Comparison of ENCODE assay signal across 9 cellular contexts in genomic region chr6:31621320-31621939, GRCh38. TPM values are rescaled to one million over a fixed set of nuclear protein-coding genes. Genes with fewer than 3 reads are reported as not detected.
DNase-seq lines count a peak whose midpoint lies in the region; ATAC-seq and TF ChIP-seq lines count a peak whose summit lies in the region.
"Had no signal": no experiment of that assay in that cellular context is flagged by ENCODE, and none has a peak within 500 bp of the region (broad histone marks: within the 10 kb centered on the region; RNA-seq: fewer than 3 reads in every experiment).

No MANE protein-coding gene starts in this region.

- no peak overlapping the region for H2BK12ac ChIP-seq in neuronal stem cell (ENCODE audit: low read length)

- H2BK15ac ChIP-seq in neuronal stem cell (ENCODE audit: low read length): peak overlapping the region; percentile 69

- H3K79me2 ChIP-seq in OCI-LY7 (ENCODE audit: insufficient read depth, low read depth, low read length): peaks cover 52% of the 10 kb centered on the region

- no CpG with 5 or more reads among the region's 15 CpGs for WGBS in neuronal stem cell (ENCODE audit: extremely low coverage in 2 of 2, insufficient read length in 2 of 2, insufficient replicate concordance in 1 of 2), 2 donors

- CTCF ChIA-PET in CD8-positive, alpha-beta T cell (lab: Charles Lee): interaction anchor here (1.2 to 2.5 kb wide), 4 partner anchors 24 to 206 kb away, joined by 3 to 18 read pairs (median 6); partner anchors contain the start of gene HSPA1B
- CTCF ChIA-PET in OCI-LY7 (lab: Charles Lee; ENCODE audit: unreplicated experiment): no interaction called here

- H4K91ac ChIP-seq in neuronal stem cell (ENCODE audit: low read depth, low read length, poor library complexity): no peak overlapping the region

- no peaks in the 10 kb centered on the region for H3K9me3 ChIP-seq in CD8-positive, alpha-beta T cell (ENCODE audit: low read length)
- no peaks in the 10 kb centered on the region for H3K9me3 ChIP-seq in OCI-LY7 (ENCODE audit: low read length)
- no peaks in the 10 kb centered on the region for H3K9me3 ChIP-seq in neuronal stem cell (replicated peaks in 1 of 2; ENCODE audit: control insufficient read depth in 2 of 2, insufficient read depth in 1 of 2, low read depth in 1 of 2, low read length in 2 of 2)

- no peaks in the 10 kb centered on the region for H3K9me3 Mint-ChIP-seq in CD8-positive, alpha-beta T cell
- H3K9me3 Mint-ChIP-seq in endothelial cell (ENCODE audit: unreplicated experiment): no peaks in the 10 kb centered on the region

- no peak overlapping the region for H2BK120ac ChIP-seq in neuronal stem cell (ENCODE audit: low read depth, low read length)

- peak overlapping the region; percentile 43 for H2AK5ac ChIP-seq in neuronal stem cell (ENCODE audit: low read depth, low read length)

- TF ChIP-seq CTCF in CD8-positive, alpha-beta T cell (IDR thresholded peaks at IDR 0.05): no peak
- TF ChIP-seq CTCF in OCI-LY7 (conservative IDR thresholded peaks at IDR 0.05; ENCODE audit: low read length) (no peak), endothelial cell (IDR thresholded peaks at IDR 0.05; ENCODE audit: unreplicated experiment) (no peak)

- peak overlapping the region; percentile 91 for H3K4me3 Mint-ChIP-seq in CD8-positive, alpha-beta T cell
- H3K4me3 Mint-ChIP-seq in endothelial cell (ENCODE audit: unreplicated experiment): peak overlapping the region; percentile 96

- peaks cover 52% of the 10 kb centered on the region for H3K36me3 Mint-ChIP-seq in CD8-positive, alpha-beta T cell
- peaks cover 28% of the 10 kb centered on the region for H3K36me3 Mint-ChIP-seq in endothelial cell (ENCODE audit: low read depth, unreplicated experiment)

- POLR2A ChIA-PET in CD8-positive, alpha-beta T cell (lab: Charles Lee): interaction anchor here (0.7 to 4.1 kb wide), 10 partner anchors 11 to 214 kb away, joined by 3 to 25 read pairs (median 4); partner anchors contain the start of genes BAG6, GPANK1 and LTB
- POLR2A ChIA-PET in OCI-LY7 (lab: Charles Lee): interaction anchor here (0.6 to 1.2 kb wide), 3 partner anchors 26 to 61 kb away, joined by 3 to 4 read pairs (median 4); no protein-coding TSS in a partner anchor

- H3K9me2 ChIP-seq in OCI-LY7 (ENCODE audit: insufficient read depth, low read length): no peaks in the 10 kb centered on the region

- intact Hi-C loops in CD8-positive, alpha-beta T cell (cut with DNase I, micrococcal nuclease): loop anchor here in 1 of 2 experiments (2.0 to 5.0 kb wide), 5 partner anchors 81 to 904 kb away; partner anchors contain the start of genes ABHD16A, MDC1 and NEU1
- intact Hi-C loops in OCI-LY7 (cut with micrococcal nuclease; ENCODE audit: unreplicated experiment): loop anchor here (2.0 to 5.0 kb wide), 2 partner anchors 166 to 209 kb away; no protein-coding TSS in a partner anchor

- no peak overlapping the region for H4K8ac ChIP-seq in neuronal stem cell (ENCODE audit: low read depth, low read length)

- peaks cover 23% of the 10 kb centered on the region for H3K4me1 ChIP-seq in CD8-positive, alpha-beta T cell (ENCODE audit: insufficient read depth, low read length)
- H3K4me1 ChIP-seq in OCI-LY7 (ENCODE audit: insufficient read depth, low read length, poor library complexity, severe bottlenecking) (peaks cover 27% of the 10 kb centered on the region), neuronal stem cell (ENCODE audit: control insufficient read depth in 2 of 2, insufficient read depth in 1 of 2, low read depth in 1 of 2, low read length in 2 of 2) (peaks cover 5 to 11% of the 10 kb centered on the region in 2 donors)

- DNase-seq in CD8-positive, alpha-beta T cell: no peak
- DNase-seq in OCI-LY7 (ENCODE audit: low spot score): no peak
- DNase-seq in endothelial cell (ENCODE audit: low spot score): no peak
- no peak for DNase-seq in neuronal stem cell (ENCODE audit: low spot score)
- no peak for DNase-seq in NAMALWA (ENCODE audit: low spot score)
- no peak for DNase-seq in NCI-H510A (lab: John Stamatoyannopoulos, UW)

- H3K14ac ChIP-seq in neuronal stem cell (ENCODE audit: low read length): no peak overlapping the region

- peak overlapping the region; percentile 77 for H3K4me3 ChIP-seq in CD8-positive, alpha-beta T cell (ENCODE audit: low read depth, low read length)
- H3K4me3 ChIP-seq in OCI-LY7 (ENCODE audit: low read depth, low read length, poor library complexity, severe bottlenecking) (peak overlapping the region; percentile 83), neuronal stem cell (ENCODE audit: low read length in 2 of 2) (peak overlapping the region; percentile 85 to 95)

- TSS peak; percentile 78 for BruUV-seq in OCI-LY7 (replicated peaks; lab: Mats Ljungman, UMichigan)

- peak overlapping the region; percentile 98 for H3K18ac ChIP-seq in neuronal stem cell (ENCODE audit: low read length)

- peak overlapping the region; percentile 96 for H3K27ac Mint-ChIP-seq in CD8-positive, alpha-beta T cell
- peak overlapping the region; percentile 94 for H3K27ac Mint-ChIP-seq in endothelial cell (ENCODE audit: unreplicated experiment)

- peak overlapping the region; percentile 95 for H3K27ac ChIP-seq in CD8-positive, alpha-beta T cell (ENCODE audit: low read depth, low read length)
- peak overlapping the region; percentile 94 for H3K27ac ChIP-seq in OCI-LY7 (ENCODE audit: low read depth, low read length, poor library complexity, severe bottlenecking)
- peak overlapping the region; percentile 94 for H3K27ac ChIP-seq in neuronal stem cell (replicated peaks; ENCODE audit: low read length)

- no peak overlapping the region; the same call in 1 of the 2 replicates for H2AFZ ChIP-seq in OCI-LY7 (ENCODE audit: low read length)
- H2AFZ ChIP-seq in neuronal stem cell (ENCODE audit: low read length): peak overlapping the region; percentile 81

- peaks cover 24% of the 10 kb centered on the region for H3K36me3 ChIP-seq in CD8-positive, alpha-beta T cell (ENCODE audit: insufficient read depth, low read length)
- H3K36me3 ChIP-seq in OCI-LY7 (ENCODE audit: insufficient read depth, low read length) (peaks cover 56% of the 10 kb centered on the region), neuronal stem cell (replicated peaks in 1 of 2; ENCODE audit: control insufficient read depth in 2 of 2, insufficient read depth in 2 of 2, low read length in 2 of 2) (peaks cover 40 to 51% of the 10 kb centered on the region in 2 donors)

- peaks cover 5% of the 10 kb centered on the region for H3K79me1 ChIP-seq in neuronal stem cell (ENCODE audit: low read depth, low read length)

- H3K4ac ChIP-seq in neuronal stem cell (ENCODE audit: low read length): no peak overlapping the region

- peak overlapping the region; percentile 96 for H2BK5ac ChIP-seq in neuronal stem cell (ENCODE audit: low read length)

- H3K9ac ChIP-seq in neuronal stem cell (ENCODE audit: low read depth, low read length, poor library complexity): peak overlapping the region; percentile 95

- peaks cover 38% of the 10 kb centered on the region for H3K4me1 Mint-ChIP-seq in CD8-positive, alpha-beta T cell (ENCODE audit: low read depth)
- peaks cover 23% of the 10 kb centered on the region for H3K4me1 Mint-ChIP-seq in endothelial cell (ENCODE audit: unreplicated experiment)

- ATAC-seq in CD8-positive, alpha-beta T cell: no peak
- ATAC-seq in HG03521 (IDR thresholded peaks at IDR 0.05; ENCODE audit: unreplicated experiment) (no peak), HG03460 (IDR thresholded peaks at IDR 0.05; ENCODE audit: unreplicated experiment) (no peak)

- H3K23ac ChIP-seq in neuronal stem cell (ENCODE audit: low read depth, low read length, poor library complexity): no peak overlapping the region

- peaks cover 18% of the 10 kb centered on the region for H4K20me1 ChIP-seq in OCI-LY7 (ENCODE audit: insufficient read depth, low read length)

- H3K27me3 ChIP-seq in CD8-positive, alpha-beta T cell (ENCODE audit: insufficient read depth, low read length): no peaks in the 10 kb centered on the region
- no peaks in the 10 kb centered on the region for H3K27me3 ChIP-seq in neuronal stem cell (ENCODE audit: control insufficient read depth in 3 of 3, insufficient read depth in 3 of 3, low read depth in 1 of 3, low read length in 3 of 3)

- no peaks in the 10 kb centered on the region for H3K27me3 Mint-ChIP-seq in CD8-positive, alpha-beta T cell (ENCODE audit: low read depth)
- peaks cover 8% of the 10 kb centered on the region for H3K27me3 Mint-ChIP-seq in endothelial cell (ENCODE audit: unreplicated experiment)

- H3K4me2 ChIP-seq in OCI-LY7 (ENCODE audit: low read length) (peak overlapping the region; percentile 99), neuronal stem cell (ENCODE audit: insufficient read depth, low read length, poor library complexity, severe bottlenecking) (peak overlapping the region; percentile 82)

RNA-seq across cellular contexts. Expression of gene PRRC2A, which starts 0.9 kb away (rescaled TPM):
- total RNA-seq in CD8-positive, alpha-beta T cell: 100 to 1,000 TPM; 201 to 207 TPM
- total RNA-seq in OCI-LY7 (2014; rRNA removed; shearing (Covaris generic)): 113 and 156 TPM in 2 replicates
- total RNA-seq in OCI-LY7 (2022) (355 and 379 TPM in 2 replicates), endothelial cell (ENCODE audit: unreplicated experiment) (149 TPM)
- 141 TPM for polyA plus RNA-seq in neuronal stem cell (2013, experiment 1 of 2)
- polyA plus RNA-seq in neuronal stem cell (2013, experiment 2 of 2): 142 TPM

RNA-seq across cellular contexts. Expression of gene AIF1, which starts 6.4 kb away (rescaled TPM):
- 10 to 100 TPM; 71.2 to 76.5 TPM for total RNA-seq in CD8-positive, alpha-beta T cell
- 15.3 and 22.0 TPM in 2 replicates for total RNA-seq in OCI-LY7 (2014; rRNA removed; shearing (Covaris generic))
- total RNA-seq in OCI-LY7 (2022): 16.3 and 17.2 TPM in 2 replicates
- 22.8 TPM for total RNA-seq in endothelial cell (ENCODE audit: unreplicated experiment)
- 0.73 TPM for polyA plus RNA-seq in neuronal stem cell (2013, experiment 1 of 2)
- 0.97 TPM for polyA plus RNA-seq in neuronal stem cell (2013, experiment 2 of 2)

RNA-seq across cellular contexts. Expression of gene NCR3, which starts 28.6 kb away (rescaled TPM):
- total RNA-seq in CD8-positive, alpha-beta T cell: 10 to 100 TPM; 17.4 to 18.2 TPM
- total RNA-seq in OCI-LY7 (2014; rRNA removed; shearing (Covaris generic)): 1.6 TPM in 1 of 2 replicates, not detected in the other
- 0.74 and 2.0 TPM in 2 replicates for total RNA-seq in OCI-LY7 (2022)
- total RNA-seq in endothelial cell (ENCODE audit: unreplicated experiment): not detected
- 0.08 TPM for polyA plus RNA-seq in neuronal stem cell (2013, experiment 1 of 2)
- polyA plus RNA-seq in neuronal stem cell (2013, experiment 2 of 2): not detected
- total RNA-seq: frontal cortex had no signal

RNA-seq across cellular contexts. Expression of gene BAG6, which starts 31.0 kb away (rescaled TPM):
- total RNA-seq in CD8-positive, alpha-beta T cell: 100 to 1,000 TPM; 203 to 206 TPM
- 191 and 233 TPM in 2 replicates for total RNA-seq in OCI-LY7 (2014; rRNA removed; shearing (Covaris generic))
- total RNA-seq in OCI-LY7 (2022) (320 and 323 TPM in 2 replicates), endothelial cell (ENCODE audit: unreplicated experiment) (312 TPM)
- 199 TPM for polyA plus RNA-seq in neuronal stem cell (2013, experiment 1 of 2)
- polyA plus RNA-seq in neuronal stem cell (2013, experiment 2 of 2): 200 TPM

RNA-seq across cellular contexts. Expression of gene APOM, which starts 34.3 kb away (rescaled TPM):
- total RNA-seq in CD8-positive, alpha-beta T cell: 1 to 10 TPM; 5.7 to 7.7 TPM
- 0.13 and 1.5 TPM in 2 replicates for total RNA-seq in OCI-LY7 (2014; rRNA removed; shearing (Covaris generic))
- 2.1 and 3.6 TPM in 2 replicates for total RNA-seq in OCI-LY7 (2022)
- total RNA-seq in endothelial cell (ENCODE audit: unreplicated experiment): 0.92 TPM
- polyA plus RNA-seq in neuronal stem cell (2013, experiment 1 of 2): 11.6 TPM
- 11.5 TPM for polyA plus RNA-seq in neuronal stem cell (2013, experiment 2 of 2)

Comparison
In these comparisons a context has a peak if more than half of its experiments do, and no peak if none do; other contexts are left out.
1. RNA of gene NCR3, which starts 28.6 kb away (total RNA-seq): 17.4 to 18.2 TPM in CD8-positive, alpha-beta T cell; 0.74 to 2.0 TPM in OCI-LY7 and not detected in endothelial cell (single experiment); every median in the first group is over 4 times any median in the second.
2. Peak in every context shown above with its lines, with median percentiles within 50 percentile points of each other: H3K27ac ChIP-seq and H3K4me3 ChIP-seq.